10 cellular contexts compared by ENCODE assay signal in genomic region chr14:69043598-69044267, GRCh38.
A peak's percentile ranks its signal among the peaks of the same experiment; 100 is the strongest.
DNase-seq lines count a peak whose midpoint lies in the region; ATAC-seq and TF ChIP-seq lines count a peak whose summit lies in the region.
"Had no signal": no experiment of that assay in that cellular context is flagged by ENCODE, and none has a peak within 500 bp of the region (broad histone marks: within the 10 kb centered on the region; RNA-seq: fewer than 3 reads in every experiment).

No MANE protein-coding gene starts in this region.

- H3K27ac ChIP-seq in coronary artery: peak overlapping the region; percentile 87 to 96
- H3K27ac ChIP-seq in upper lobe of left lung: peak overlapping the region; percentile 71 to 82 (median 76)

- no peaks in the 10 kb centered on the region for H3K36me3 ChIP-seq in upper lobe of left lung

- no peaks in the 10 kb centered on the region for H3K27me3 ChIP-seq in upper lobe of left lung

- peak overlapping the region; percentile 23 for H3K4me3 ChIP-seq in coronary artery
- no peak overlapping the region for H3K4me3 ChIP-seq in upper lobe of left lung

- TF ChIP-seq POLR2A in upper lobe of left lung (IDR thresholded peaks at IDR 0.05): peak in 1 of 4 donors; percentile 29

- no peak for TF ChIP-seq EP300 in upper lobe of left lung (IDR thresholded peaks at IDR 0.05)

- TF ChIP-seq CTCF in coronary artery (IDR thresholded peaks at IDR 0.05) (no peak), upper lobe of left lung (IDR thresholded peaks at IDR 0.05) (no peak)

- peak; percentile 60 for DNase-seq in NCI-H82 treated with DMSO at 0.1 percent for 48 hours (lab: John Stamatoyannopoulos, UW; ENCODE audit: unreplicated experiment)
- DNase-seq in coronary artery (ENCODE audit: low spot score): peak; percentile 81
- DNase-seq in medulla oblongata (ENCODE audit: extremely low spot score): peak; percentile 58
- DNase-seq in upper lobe of left lung: peak in 1 of 2 donors; percentile 46
- DNase-seq in amniotic stem cell (lab: John Stamatoyannopoulos, UW): no peak
- DNase-seq in activated CD4-positive, alpha-beta T cell treated with anti-CD3 and anti-CD28 coated beads, Interleukin-2, amount 50 U/mL, for 4 hours: no peak
- DNase-seq: activated CD8-positive, alpha-beta T cell treated with anti-CD3 and anti-CD28 coated beads for 36 hours; stimulated activated naive CD8-positive, alpha-beta T cell treated with anti-CD3 and anti-CD28 coated beads, Interleukin-15, amount 100 ng/mL, for 72 hours had no signal

- H3K4me1 ChIP-seq in upper lobe of left lung: peaks cover 54 to 65% (median 56%) of the 10 kb centered on the region in 4 donors

- ATAC-seq in upper lobe of left lung (ENCODE audit: low FRiP score in 2 of 2): peak; percentile 52 to 80
- no peak for ATAC-seq in HG02588 (IDR thresholded peaks at IDR 0.05; ENCODE audit: unreplicated experiment)
- ATAC-seq in GM19397 (IDR thresholded peaks at IDR 0.05; ENCODE audit: unreplicated experiment): no peak
- ATAC-seq: activated CD8-positive, alpha-beta T cell treated with anti-CD3 and anti-CD28 coated beads for 36 hours; stimulated activated naive CD8-positive, alpha-beta T cell treated with anti-CD3 and anti-CD28 coated beads, Interleukin-15, amount 100 ng/mL, for 72 hours had no signal

- H3K9me3 ChIP-seq in upper lobe of left lung: no peaks in the 10 kb centered on the region

- WGBS in upper lobe of left lung, 2 donors: 56 to 67% methylated on average over 8 of the region's 8 CpGs

Comparison
In these comparisons a context has a peak if more than half of its experiments do, and no peak if none do; other contexts are left out.
1. DNase-seq: peak in NCI-H82 treated with DMSO at 0.1 percent for 48 hours (single experiment), coronary artery (single experiment) and medulla oblongata (single experiment); none in amniotic stem cell (single experiment) and activated CD4-positive, alpha-beta T cell treated with anti-CD3 and anti-CD28 coated beads, Interleukin-2, amount 50 U/mL, for 4 hours (0 of 2).
2. ATAC-seq: peak in upper lobe of left lung (2 of 2); none in HG02588 (single experiment) and GM19397 (single experiment).